8 cellular contexts compared by ENCODE assay signal in genomic region chr6:3063733-3064700, GRCh38. TPM values are rescaled to one million over a fixed set of nuclear protein-coding genes. Genes with fewer than 3 reads are reported as not detected.
DNase-seq lines count a peak whose midpoint lies in the region; ATAC-seq and TF ChIP-seq lines count a peak whose summit lies in the region.

No MANE protein-coding gene starts in this region.

- H3K4me3 Mint-ChIP-seq in progenitor cell of endocrine pancreas (ENCODE audit: low read depth) = peak overlapping the region; percentile 84

- ATAC-seq in left cardiac atrium (peak; percentile 92 to 95), upper lobe of right lung (peak; percentile 94)

- intact Hi-C loops in left cardiac atrium (cut with DNase I) (loop anchor here in 1 of 2 donors (10.0 kb wide), 1 partner anchor 219 kb away; the partner anchor contains the start of gene SERPINB1), upper lobe of right lung (cut with DNase I) (no loop called here)

- peaks cover 3% of the 10 kb centered on the region for H3K4me1 Mint-ChIP-seq in progenitor cell of endocrine pancreas (ENCODE audit: low read depth)

- H3K9me3 Mint-ChIP-seq in progenitor cell of endocrine pancreas (ENCODE audit: low read depth) = peaks cover 4% of the 10 kb centered on the region

- peaks cover 18% of the 10 kb centered on the region for H3K4me1 ChIP-seq in upper lobe of right lung

- TF ChIP-seq CTCF in GM10248 (IDR thresholded peaks at IDR 0.05; ENCODE audit: control extremely low read depth, extremely low read depth, low read depth, missing control alignments) (no peak), HFF-Myc (IDR thresholded peaks at IDR 0.05; ENCODE audit: low read depth, low read length, missing control alignments) (no peak), progenitor cell of endocrine pancreas (IDR thresholded peaks at IDR 0.05; ENCODE audit: unreplicated experiment) (no peak), upper lobe of right lung (IDR thresholded peaks at IDR 0.05) (peak; percentile 16)

- H3K4me3 ChIP-seq in HFF-Myc (replicated peaks; ENCODE audit: low read depth, low read length) = peak overlapping the region; percentile 55
- H3K4me3 ChIP-seq in upper lobe of right lung = peak overlapping the region; percentile 70

- peaks cover 7% of the 10 kb centered on the region for H3K36me3 Mint-ChIP-seq in progenitor cell of endocrine pancreas (ENCODE audit: insufficient read depth)

- H3K27ac ChIP-seq in upper lobe of right lung = peak overlapping the region; percentile 88

- H3K9me3 ChIP-seq in upper lobe of right lung = no peaks in the 10 kb centered on the region

- H3K27me3 ChIP-seq in upper lobe of right lung = no peaks in the 10 kb centered on the region

- POLR2A ChIA-PET in GM10248 (lab: Yijun Ruan, JAX) = interaction anchor here (0.5 to 1.3 kb wide), 35 partner anchors 9 to 487 kb away, joined by 3 to 88 read pairs (median 4); partner anchors contain the start of genes BPHL, NQO2, SERPINB1 and SERPINB9

- DNase-seq in GM10248 (ENCODE audit: extremely low spot score) = peak; percentile 92
- DNase-seq in HFF-Myc (ENCODE audit: extremely low read depth, low read depth) = no peak
- peak; percentile 72 for DNase-seq in NCI-H1105 (lab: John Stamatoyannopoulos, UW)
- peak; percentile 82 to 92 (median 87) for DNase-seq in T-helper 1 cell
- peak; percentile 85 for DNase-seq in amniotic epithelial cell (ENCODE audit: low read depth)
- DNase-seq in left cardiac atrium = peak; percentile 98
- DNase-seq in progenitor cell of endocrine pancreas (ENCODE audit: low spot score, unreplicated experiment) = peak; percentile 62
- peak; percentile 98 for DNase-seq in upper lobe of right lung

- peak overlapping the region; percentile 25 for H3K27ac Mint-ChIP-seq in progenitor cell of endocrine pancreas

- H3K36me3 ChIP-seq in upper lobe of right lung = no peaks in the 10 kb centered on the region

- peaks cover 9% of the 10 kb centered on the region for H3K27me3 Mint-ChIP-seq in progenitor cell of endocrine pancreas

- CTCF ChIA-PET in GM10248 (lab: Yijun Ruan, JAX) = interaction anchor here (0.6 to 1.2 kb wide), 24 partner anchors 15 to 326 kb away, joined by 3 to 7 read pairs (median 4); partner anchors contain the start of genes BPHL, SERPINB1 and SERPINB9

RNA-seq across cellular contexts. Expression of gene RIPK1, which starts 4.3 kb away (rescaled TPM):
- total RNA-seq in left cardiac atrium (10 to 100 TPM; 10.6 to 13.1 TPM), progenitor cell of endocrine pancreas (15.1 and 15.5 TPM in 2 replicates), upper lobe of right lung (24.4 TPM)

RNA-seq across cellular contexts. Expression of gene BPHL, which starts 54.5 kb away (rescaled TPM):
- 10 to 100 TPM; 12.4 to 13.6 TPM for total RNA-seq in left cardiac atrium
- 68.4 and 69.7 TPM in 2 replicates for total RNA-seq in progenitor cell of endocrine pancreas
- total RNA-seq in upper lobe of right lung = 7.6 TPM
